In the genomic region with DNA sequence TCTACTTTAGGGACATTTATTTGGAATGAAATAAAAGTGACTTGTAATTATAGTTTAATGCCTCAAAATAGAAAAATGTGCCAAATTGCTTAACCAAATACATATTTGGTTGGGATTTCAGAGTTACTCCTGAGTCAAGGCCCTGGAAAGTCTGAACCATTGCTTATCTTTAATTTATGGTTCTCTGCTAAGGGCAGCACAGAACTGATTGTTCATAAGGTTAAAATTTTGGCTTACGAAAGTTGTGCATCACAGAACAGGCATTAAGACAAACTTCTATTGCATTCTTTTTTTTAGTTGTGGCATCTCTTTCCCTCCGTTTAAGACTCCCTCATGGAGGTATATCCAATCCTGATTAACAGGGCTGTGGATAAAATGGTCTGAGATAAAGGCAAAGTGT, we compare ENCODE assay signal across 28 cellular contexts.
DNase-seq lines count a peak whose midpoint lies in the region; ATAC-seq and TF ChIP-seq lines count a peak whose summit lies in the region.
"Had no signal": no experiment of that assay in that cellular context is flagged by ENCODE, and none has a peak within 500 bp of the region (broad histone marks: within the 10 kb centered on the region; RNA-seq: fewer than 3 reads in every experiment).

No MANE protein-coding gene starts in this region.

- DNase-seq in EH (ENCODE audit: low read depth) (peak; percentile 31), cardiac fibroblast (ENCODE audit: low read depth in 2 of 2) (peak; percentile 33 to 37), iris pigment epithelial cell (ENCODE audit: low read depth) (peak; percentile 11), thoracic aorta (ENCODE audit: low spot score) (no peak), sciatic nerve (ENCODE audit: low spot score) (no peak), NCI-H187 (lab: John Stamatoyannopoulos, UW) (no peak), NCI-H524 treated with DMSO at 0.1 percent for 48 hours (lab: John Stamatoyannopoulos, UW) (no peak)
- DNase-seq in stimulated activated CD4-positive, alpha-beta T cell treated with anti-CD3 and anti-CD28 coated beads, Interleukin-1b, Interleukin-23, amount 100 ng/mL, for 48 hours = no peak
- DNase-seq: activated T-cell treated with anti-CD3 and anti-CD28 coated beads, Interleukin-2, amount 50 U/mL, for 72 hours; foreskin melanocyte; H7; heart right ventricle; MG63; midbrain; naive B cell; NCI-H1105; NCI-H187 treated with DMSO at 0.1 percent for 48 hours; NCI-H2171; NCI-H510A; stimulated activated naive CD4-positive, alpha-beta T cell treated with Interleukin-2 at 50 U/mL for 16 hours; T-cell; testis had no signal

- no peaks in the 10 kb centered on the region for H3K27me3 ChIP-seq in thoracic aorta (replicated peaks; ENCODE audit: insufficient read depth)
- H3K27me3 ChIP-seq: BLaER1 treated with 17β-estradiol and CSF1 and Interleukin-3, amounts not matched to agents 10 nM and 100 nM; heart right ventricle; MG63; SJSA1; testis had no signal

- peak overlapping the region; percentile 61 to 69 for H3K27ac ChIP-seq in thoracic aorta
- H3K27ac ChIP-seq: BLaER1 treated with 17β-estradiol and CSF1 and Interleukin-3, amounts not matched to agents 10 nM and 100 nM; heart right ventricle; RWPE1; SJSA1; skin epidermis had no signal

- intact Hi-C loops in sciatic nerve (cut with DNase I) = no loop called here

- H3K4me3 ChIP-seq in cardiac fibroblast (replicated peaks in 1 of 2; ENCODE audit: low read depth in 2 of 2, low read length in 2 of 2) = no peak overlapping the region
- H3K4me3 ChIP-seq in thoracic aorta = no peak overlapping the region
- H3K4me3 ChIP-seq: BLaER1 treated with 17β-estradiol and CSF1 and Interleukin-3, amounts not matched to agents 10 nM and 100 nM; heart right ventricle; K562; MG63; SJSA1; skin epidermis; testis had no signal

- no peaks in the 10 kb centered on the region for H3K9me3 ChIP-seq in thoracic aorta
- H3K9me3 ChIP-seq: BLaER1 treated with 17β-estradiol and CSF1 and Interleukin-3, amounts not matched to agents 10 nM and 100 nM; heart right ventricle; MG63; SJSA1; testis had no signal

- ATAC-seq in thoracic aorta (ENCODE audit: insufficient number of reproducible peaks, low FRiP score, low read depth) (no peak), sciatic nerve (no peak)
- ATAC-seq: activated T-cell treated with anti-CD3 and anti-CD28 coated beads, Interleukin-2, amount 50 U/mL, for 72 hours; K562; T-cell; WTC11 had no signal

- H3K36me3 ChIP-seq in thoracic aorta = no peaks in the 10 kb centered on the region
- H3K36me3 ChIP-seq: BLaER1 treated with 17β-estradiol and CSF1 and Interleukin-3, amounts not matched to agents 10 nM and 100 nM; heart right ventricle; MG63; SJSA1 had no signal

- H3K4me1 ChIP-seq in thoracic aorta (ENCODE audit: control insufficient read depth in 1 of 2, low read depth in 2 of 2) = peaks cover 18 to 42% of the 10 kb centered on the region in 2 donors
- H3K4me1 ChIP-seq: BLaER1 treated with 17β-estradiol and CSF1 and Interleukin-3, amounts not matched to agents 10 nM and 100 nM; SJSA1 had no signal

- TF ChIP-seq CTCF in cardiac fibroblast (IDR thresholded peaks at IDR 0.05; ENCODE audit: low read depth, low read length) (no peak), thoracic aorta (IDR thresholded peaks at IDR 0.05) (no peak)

Comparison
In these comparisons a context has a peak if more than half of its experiments do, and no peak if none do; other contexts are left out.
1. DNase-seq: peak in EH (single experiment), cardiac fibroblast (2 of 2) and iris pigment epithelial cell (single experiment); none in thoracic aorta (single experiment), sciatic nerve (single experiment), NCI-H187 (0 of 2), stimulated activated CD4-positive, alpha-beta T cell treated with anti-CD3 and anti-CD28 coated beads, Interleukin-1b, Interleukin-23, amount 100 ng/mL, for 48 hours (single experiment) and NCI-H524 treated with DMSO at 0.1 percent for 48 hours (single experiment).